Comparison of ENCODE assay signal across 18 cellular contexts in genomic region chr18:26121476-26121875, GRCh38. TPM values are rescaled to one million over a fixed set of nuclear protein-coding genes. Genes with fewer than 3 reads are reported as not detected.
DNase-seq lines count a peak whose midpoint lies in the region; TF ChIP-seq lines count a peak whose summit lies in the region.
"Had no signal": no experiment of that assay in that cellular context is flagged by ENCODE, and none has a peak within 500 bp of the region (broad histone marks: within the 10 kb centered on the region; RNA-seq: fewer than 3 reads in every experiment).

No MANE protein-coding gene starts in this region.

- H4K20me1 ChIP-seq in MM.1S (ENCODE audit: insufficient read depth, low read length), result no peaks in the 10 kb centered on the region

- peak overlapping the region; percentile 14; the same call in 1 of the 2 replicates for H3K4me2 ChIP-seq in MM.1S (ENCODE audit: low read depth, low read length)

- TF ChIP-seq POLR2A in sigmoid colon (IDR thresholded peaks at IDR 0.05), result no peak

- no peaks in the 10 kb centered on the region for H3K9me2 ChIP-seq in MM.1S (replicated peaks; ENCODE audit: insufficient read depth, low read length)

- H3K4me3 ChIP-seq in AG10803 (ENCODE audit: low read length) (no peak overlapping the region), MM.1S (ENCODE audit: low read length) (no peak overlapping the region), choroid plexus epithelial cell (ENCODE audit: low read depth, low read length) (no peak overlapping the region), fibroblast of the aortic adventitia (ENCODE audit: low read depth, low read length) (no peak overlapping the region), sigmoid colon (no peak overlapping the region)
- H3K4me3 ChIP-seq: MG63 had no signal

- DNase-seq in AG10803 (ENCODE audit: low read depth) (peak; percentile 22), MM.1S (no peak), choroid plexus epithelial cell (ENCODE audit: low read depth) (peak; percentile 28), fibroblast of the aortic adventitia (ENCODE audit: low read depth) (peak; percentile 73), NCI-H187 (lab: John Stamatoyannopoulos, UW) (no peak), sigmoid colon (no peak), occipital lobe (lab: John Stamatoyannopoulos, UW) (no peak)
- DNase-seq: 8988T, GDM1, H7, Kasumi-1, MG63, NCI-H1092, NCI-H1436, NCI-H1930, NCI-H2227 treated with DMSO at 0.1 percent for 48 hours, NCI-H510A had no signal

- TF ChIP-seq EP300 in sigmoid colon (IDR thresholded peaks at IDR 0.05), result no peak

- H3K79me2 ChIP-seq in MM.1S (ENCODE audit: low read length), result no peaks in the 10 kb centered on the region

- no peak overlapping the region for H3K9ac ChIP-seq in MM.1S (ENCODE audit: low read length)

- H3K9me3 ChIP-seq in MM.1S (replicated peaks; ENCODE audit: insufficient read depth, low read length) (no peaks in the 10 kb centered on the region), sigmoid colon (peaks cover 0 to 2% (median 0%) of the 10 kb centered on the region in 4 donors)
- H3K9me3 ChIP-seq: MG63 had no signal

- TF ChIP-seq CTCF in AG10803 (conservative IDR thresholded peaks at IDR 0.05; ENCODE audit: low read length), result no peak
- no peak for TF ChIP-seq CTCF in MM.1S (IDR thresholded peaks at IDR 0.05; ENCODE audit: low read length)
- TF ChIP-seq CTCF in choroid plexus epithelial cell (conservative IDR thresholded peaks at IDR 0.05; ENCODE audit: low read depth, low read length), result no peak
- TF ChIP-seq CTCF in fibroblast of the aortic adventitia (IDR thresholded peaks at IDR 0.05; ENCODE audit: insufficient read depth, low read length), result no peak
- TF ChIP-seq CTCF in sigmoid colon (IDR thresholded peaks at IDR 0.05), result no peak

- intact Hi-C loops in sigmoid colon (cut with DNase I), result no loop called here

- H3K27ac ChIP-seq in MM.1S (ENCODE audit: low read length) (no peak overlapping the region), sigmoid colon (no peak overlapping the region)

- no peaks in the 10 kb centered on the region for H3F3A ChIP-seq in MM.1S (ENCODE audit: insufficient read depth, low read length)

- H2AFZ ChIP-seq in MM.1S (ENCODE audit: low read length), result peak overlapping the region; percentile 3; the same call in 1 of the 2 replicates

- 82 to 84% methylated on average over 1 of the region's 1 CpG for WGBS in sigmoid colon, 2 donors

- H3K36me3 ChIP-seq in MM.1S (replicated peaks; ENCODE audit: insufficient read depth, low read length) (no peaks in the 10 kb centered on the region), sigmoid colon (no peaks in the 10 kb centered on the region)
- H3K36me3 ChIP-seq: MG63 had no signal

- no peaks in the 10 kb centered on the region for H3K27me3 ChIP-seq in MM.1S (replicated peaks; ENCODE audit: insufficient read depth, low read length)
- no peaks in the 10 kb centered on the region for H3K27me3 ChIP-seq in sigmoid colon
- H3K27me3 ChIP-seq: MG63 had no signal

- H3K4me1 ChIP-seq in MM.1S (ENCODE audit: low read length) (no peaks in the 10 kb centered on the region), sigmoid colon (no peaks in the 10 kb centered on the region)

RNA-seq across cellular contexts. Expression of gene PSMA8, which starts 12.2 kb away (rescaled TPM):
- total RNA-seq in fibroblast of the aortic adventitia (ENCODE audit: low replicate concordance), result not detected in 2 replicates
- total RNA-seq in sigmoid colon, result not detected
- under 1 TPM in 1 of 3 donors, not detected in 2; 0.29 TPM for polyA plus RNA-seq in sigmoid colon
- total RNA-seq in occipital lobe, result not detected
- total RNA-seq: Daoy, H7 had no signal

RNA-seq across cellular contexts. Expression of gene SS18, which starts 31.1 kb away (rescaled TPM):
- total RNA-seq in fibroblast of the aortic adventitia (ENCODE audit: low replicate concordance) (22.2 and 103 TPM in 2 replicates), sigmoid colon (100 to 1,000 TPM in 1 of 4 donors, 10 to 100 TPM in 3; 89.2 to 204 (median 95.7) TPM), occipital lobe (68.0 TPM)
- 10 to 100 TPM; 22.8 to 33.2 (median 23.8) TPM for polyA plus RNA-seq in sigmoid colon

Comparison
In these comparisons a context has a peak if more than half of its experiments do, and no peak if none do; other contexts are left out.
1. DNase-seq: peak in AG10803 (single experiment), choroid plexus epithelial cell (single experiment) and fibroblast of the aortic adventitia (single experiment); none in MM.1S (single experiment), NCI-H187 (0 of 2), sigmoid colon (single experiment) and occipital lobe (single experiment).